11 cellular contexts compared by ENCODE assay signal in the genomic region with DNA sequence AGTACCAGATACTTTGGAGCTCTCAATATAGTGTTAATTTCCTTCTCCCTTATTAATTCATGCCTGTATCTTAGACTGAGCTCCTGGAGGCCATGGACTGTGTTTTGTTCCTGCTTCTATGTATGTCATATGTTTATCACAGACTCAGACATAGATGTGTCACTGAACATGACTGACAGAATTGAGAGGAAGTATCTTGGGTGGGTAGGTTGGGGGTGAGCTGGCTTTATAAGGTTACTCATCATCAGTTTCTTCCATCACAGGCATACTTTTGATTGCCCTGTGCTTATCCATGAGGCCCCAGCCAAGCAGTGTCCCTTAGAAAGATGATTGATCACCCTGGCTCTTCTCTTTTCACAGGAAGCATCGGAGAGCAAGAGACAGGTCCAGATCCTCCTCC. TPM values are rescaled to one million over a fixed set of nuclear protein-coding genes. Genes with fewer than 3 reads are reported as not detected.
A peak's percentile ranks its signal among the peaks of the same experiment; 100 is the strongest.
DNase-seq lines count a peak whose midpoint lies in the region; ATAC-seq and TF ChIP-seq lines count a peak whose summit lies in the region.
"Had no signal": no experiment of that assay in that cellular context is flagged by ENCODE, and none has a peak within 500 bp of the region (broad histone marks: within the 10 kb centered on the region; RNA-seq: fewer than 3 reads in every experiment).

No MANE protein-coding gene starts in this region.

- peaks cover 84 to 100% (median 92%) of the 10 kb centered on the region in 11 experiments for H3K36me3 ChIP-seq in BLaER1 treated with 17β-estradiol and CSF1 and Interleukin-3, amounts not matched to agents 10 nM and 100 nM

- no peaks in the 10 kb centered on the region for H3K27me3 Mint-ChIP-seq in chondrocyte (ENCODE audit: low read depth)
- H3K27me3 Mint-ChIP-seq in neural crest cell (ENCODE audit: low read depth) = no peaks in the 10 kb centered on the region

- peaks cover 4 to 88% (median 70%) of the 10 kb centered on the region in 11 experiments; a peak in 21 of 22 replicates for H4K20me1 ChIP-seq in BLaER1 treated with 17β-estradiol and CSF1 and Interleukin-3, amounts not matched to agents 10 nM and 100 nM

- peak overlapping the region; percentile 42 to 70 (median 56); a peak in 19 of 22 replicates for H3K27ac ChIP-seq in BLaER1 treated with 17β-estradiol and CSF1 and Interleukin-3, amounts not matched to agents 10 nM and 100 nM
- no peak overlapping the region for H3K27ac ChIP-seq in right cardiac atrium (ENCODE audit: low read length)
- H3K27ac ChIP-seq: cardiac muscle cell had no signal

- intact Hi-C loops in right cardiac atrium (cut with DNase I) = no loop called here

- peaks cover 32% of the 10 kb centered on the region for H3K36me3 Mint-ChIP-seq in chondrocyte (ENCODE audit: low read depth)
- peaks cover 24% of the 10 kb centered on the region for H3K36me3 Mint-ChIP-seq in neural crest cell (ENCODE audit: low read depth)

- peak overlapping the region in 3 of 11 experiments; percentile 1 to 42 (median 31); a peak in 3 of 22 replicates for H3K9ac ChIP-seq in BLaER1 treated with 17β-estradiol and CSF1 and Interleukin-3, amounts not matched to agents 10 nM and 100 nM

- H3K9me3 ChIP-seq in BLaER1 treated with 17β-estradiol and CSF1 and Interleukin-3, amounts not matched to agents 10 nM and 100 nM (replicated peaks in 1 of 11) = no peaks in the 10 kb centered on the region
- H3K9me3 ChIP-seq in right cardiac atrium (ENCODE audit: control insufficient read depth, low read length) = no peaks in the 10 kb centered on the region

- H3K4me1 Mint-ChIP-seq in chondrocyte (ENCODE audit: low read depth) = peaks cover 12% of the 10 kb centered on the region
- H3K4me1 Mint-ChIP-seq in neural crest cell = peaks cover 18% of the 10 kb centered on the region

- no peak overlapping the region for H3K4me3 ChIP-seq in BLaER1 treated with 17β-estradiol and CSF1 and Interleukin-3, amounts not matched to agents 10 nM and 100 nM
- no peak overlapping the region for H3K4me3 ChIP-seq in right cardiac atrium (ENCODE audit: low read length)
- H3K4me3 ChIP-seq: cardiac muscle cell had no signal

- peak overlapping the region in 4 of 11 experiments; percentile 30 to 58 (median 48); a peak in 7 of 22 replicates for H3K4me2 ChIP-seq in BLaER1 treated with 17β-estradiol and CSF1 and Interleukin-3, amounts not matched to agents 10 nM and 100 nM

- WGBS in right cardiac atrium = 93% methylated on average over 1 of the region's 1 CpG

- H3K9me3 Mint-ChIP-seq in chondrocyte (ENCODE audit: low read depth) = no peaks in the 10 kb centered on the region
- no peaks in the 10 kb centered on the region for H3K9me3 Mint-ChIP-seq in neural crest cell

- no peaks in the 10 kb centered on the region for H3K27me3 ChIP-seq in BLaER1 treated with 17β-estradiol and CSF1 and Interleukin-3, amounts not matched to agents 10 nM and 100 nM
- H3K27me3 ChIP-seq in right cardiac atrium (ENCODE audit: control insufficient read depth, insufficient read depth) = no peaks in the 10 kb centered on the region
- H3K27me3 ChIP-seq: cardiac muscle cell had no signal

- H3K4me1 ChIP-seq in BLaER1 treated with 17β-estradiol and CSF1 and Interleukin-3, amounts not matched to agents 10 nM and 100 nM = peaks cover 0 to 73% (median 33%) of the 10 kb centered on the region in 10 experiments; a peak in 15 of 20 replicates
- no peaks in the 10 kb centered on the region for H3K4me1 ChIP-seq in right cardiac atrium (ENCODE audit: control insufficient read depth, insufficient read depth, low read length)

- peak; percentile 39 for DNase-seq in M059J (ENCODE audit: low read depth)
- no peak for DNase-seq in chondrocyte (ENCODE audit: low spot score)
- DNase-seq in neural crest cell (ENCODE audit: low read depth, low spot score) = no peak
- no peak for DNase-seq in NCI-H1436 (lab: John Stamatoyannopoulos, UW)
- no peak for DNase-seq in right cardiac atrium
- DNase-seq: DMS79, NCI-H2171 had no signal

- TF ChIP-seq CTCF in chondrocyte (IDR thresholded peaks at IDR 0.05) (no peak), neural crest cell (conservative IDR thresholded peaks at IDR 0.05) (no peak)

- peak overlapping the region; percentile 9 for H3K27ac Mint-ChIP-seq in chondrocyte (ENCODE audit: unreplicated experiment)
- peak overlapping the region; percentile 58 for H3K27ac Mint-ChIP-seq in neural crest cell (ENCODE audit: unreplicated experiment)

- H3K4me3 Mint-ChIP-seq in chondrocyte (ENCODE audit: unreplicated experiment) (no peak overlapping the region), neural crest cell (no peak overlapping the region)

- ATAC-seq in GM19467 (IDR thresholded peaks at IDR 0.05; ENCODE audit: unreplicated experiment) (no peak), right cardiac atrium (no peak), HG03520 (IDR thresholded peaks at IDR 0.05; ENCODE audit: unreplicated experiment) (no peak)

RNA-seq across cellular contexts. Expression of gene SH3D21, which starts 5.6 kb away (rescaled TPM):
- total RNA-seq in M059J (2014; rRNA removed; shearing (Covaris generic)) = 0.25 TPM in 1 of 2 replicates, not detected in the other
- total RNA-seq in chondrocyte (9.4 to 15.0 TPM (median 10.8 TPM) in 3 replicates), neural crest cell (5.4 and 5.9 TPM in 2 replicates), right cardiac atrium (1 to 10 TPM; 2.5 to 4.7 (median 4.2) TPM)
- polyA plus RNA-seq in right cardiac atrium = 3.5 TPM

RNA-seq across cellular contexts. Expression of gene EVA1B, which starts 22.9 kb away (rescaled TPM):
- 35.8 and 44.5 TPM in 2 replicates for total RNA-seq in M059J (2014; rRNA removed; shearing (Covaris generic))
- 55.7 to 88.4 TPM (median 85.2 TPM) in 3 replicates for total RNA-seq in chondrocyte
- total RNA-seq in neural crest cell = 24.8 and 28.5 TPM in 2 replicates
- total RNA-seq in right cardiac atrium = 10 to 100 TPM; 11.5 to 14.0 (median 13.1) TPM
- 17.4 TPM for polyA plus RNA-seq in right cardiac atrium
